Comparison of ENCODE assay signal across 14 cellular contexts in the genomic region with DNA sequence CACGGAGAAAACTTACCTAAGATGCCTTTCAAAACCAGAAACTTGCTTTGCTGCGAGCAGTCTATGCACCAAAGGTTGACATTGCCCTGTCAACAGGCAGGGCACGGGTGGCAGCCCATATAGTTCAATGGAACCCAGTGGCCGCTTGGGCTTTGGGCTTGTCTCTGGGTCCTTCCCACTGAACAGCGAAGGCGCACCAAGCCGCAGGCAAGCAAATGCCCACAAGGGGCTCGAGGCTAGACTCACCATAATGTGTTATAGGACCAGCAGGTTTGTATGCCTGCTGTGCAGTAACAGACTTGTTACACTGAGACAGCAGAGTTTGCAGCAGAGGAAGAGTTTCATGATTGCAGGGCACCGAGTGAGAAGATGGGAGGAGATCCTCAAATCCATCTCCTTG. TPM values are rescaled to one million over a fixed set of nuclear protein-coding genes. Genes with fewer than 3 reads are reported as not detected.
A peak's percentile ranks its signal among the peaks of the same experiment; 100 is the strongest.
DNase-seq lines count a peak whose midpoint lies in the region; ATAC-seq and TF ChIP-seq lines count a peak whose summit lies in the region.
"Had no signal": no experiment of that assay in that cellular context is flagged by ENCODE, and none has a peak within 500 bp of the region (broad histone marks: within the 10 kb centered on the region; RNA-seq: fewer than 3 reads in every experiment).

No MANE protein-coding gene starts in this region.

- H3K4me3 ChIP-seq in GM23338 (no peak overlapping the region), HUES48 (ENCODE audit: low read depth, low read length) (no peak overlapping the region), endodermal cell (ENCODE audit: low read length) (no peak overlapping the region), adrenal gland (no peak overlapping the region)
- H3K4me3 ChIP-seq: BLaER1 treated with 17β-estradiol and CSF1 and Interleukin-3, amounts not matched to agents 10 nM and 100 nM; SJSA1; thyroid gland had no signal

- H3K27me3 Mint-ChIP-seq in GM23338 (ENCODE audit: insufficient read depth, low read depth, poor library complexity) (peaks cover 11% of the 10 kb centered on the region), endodermal cell (ENCODE audit: insufficient read depth) (no peaks in the 10 kb centered on the region)
- H3K27me3 Mint-ChIP-seq: activated naive CD8-positive, alpha-beta T cell had no signal

- peak; percentile 65 for DNase-seq in GM23338 (ENCODE audit: low spot score)
- DNase-seq in endodermal cell: peak; percentile 76
- no peak for DNase-seq in adrenal gland
- DNase-seq: KG1, mesenchymal stem cell, NCI-H1436, thyroid gland had no signal

- H3K27ac Mint-ChIP-seq in GM23338 (no peak overlapping the region), endodermal cell (peak overlapping the region; percentile 21)
- H3K27ac Mint-ChIP-seq: activated naive CD8-positive, alpha-beta T cell had no signal

- no peak for TF ChIP-seq POLR2A in adrenal gland (IDR thresholded peaks at IDR 0.05)

- 0 out of 2 replicates have a peak, but pooled peaks cover 3% of the 10 kb centered on the region for H3F3A ChIP-seq in GM23338 (replicated peaks; ENCODE audit: low read depth)

- peaks cover 6% of the 10 kb centered on the region for H3K4me1 Mint-ChIP-seq in GM23338
- no peaks in the 10 kb centered on the region for H3K4me1 Mint-ChIP-seq in endodermal cell

- no peaks in the 10 kb centered on the region for H3K9me2 ChIP-seq in GM23338 (ENCODE audit: insufficient read depth)

- H3K4me3 Mint-ChIP-seq in GM23338 (no peak overlapping the region), endodermal cell (no peak overlapping the region)
- H3K4me3 Mint-ChIP-seq: activated naive CD8-positive, alpha-beta T cell had no signal

- no peaks in the 10 kb centered on the region for H3K4me1 ChIP-seq in GM23338 (ENCODE audit: insufficient read depth)
- H3K4me1 ChIP-seq in HUES48 (ENCODE audit: control insufficient read depth, insufficient read depth, low read length): peaks cover 4% of the 10 kb centered on the region; the same call in 1 of the 2 replicates
- no peaks in the 10 kb centered on the region for H3K4me1 ChIP-seq in endodermal cell (ENCODE audit: control insufficient read depth, insufficient read depth, low read length)
- no peaks in the 10 kb centered on the region for H3K4me1 ChIP-seq in adrenal gland (replicated peaks in 1 of 2)
- H3K4me1 ChIP-seq: SJSA1, thyroid gland had no signal

- no peak overlapping the region for H3K4me2 ChIP-seq in GM23338
- H3K4me2 ChIP-seq: BLaER1 treated with 17β-estradiol and CSF1 and Interleukin-3, amounts not matched to agents 10 nM and 100 nM had no signal

- intact Hi-C loops in adrenal gland (cut with DNase I): no loop called here

- WGBS in endodermal cell (ENCODE audit: insufficient coverage in 1 of 2, insufficient read length in 1 of 2), 2 experiments: 90 to 91% methylated on average over 8 to 9 of the region's 9 CpGs
- WGBS in adrenal gland, 4 donors: 95 to 97% (median 95%) methylated on average over 8 to 9 of the region's 9 CpGs

- peaks cover 25% of the 10 kb centered on the region for H3K36me3 Mint-ChIP-seq in GM23338 (ENCODE audit: low read depth)
- H3K36me3 Mint-ChIP-seq in endodermal cell (ENCODE audit: low read depth): peaks cover 9% of the 10 kb centered on the region
- H3K36me3 Mint-ChIP-seq: activated naive CD8-positive, alpha-beta T cell had no signal

- no peaks in the 10 kb centered on the region for H4K20me1 ChIP-seq in GM23338 (replicated peaks; ENCODE audit: insufficient read depth)

- TF ChIP-seq CTCF in GM23338 (conservative IDR thresholded peaks at IDR 0.05; ENCODE audit: low read depth in 2 of 2): peak in 1 of 2 experiments; percentile 40; a peak in 3 of 4 replicates
- peak; percentile 62 for TF ChIP-seq CTCF in endodermal cell (conservative IDR thresholded peaks at IDR 0.05)
- TF ChIP-seq CTCF in adrenal gland (IDR thresholded peaks at IDR 0.05): no peak

- H3K27me3 ChIP-seq in GM23338 (ENCODE audit: insufficient read depth): no peaks in the 10 kb centered on the region
- H3K27me3 ChIP-seq in HUES48 (ENCODE audit: control insufficient read depth, insufficient read depth, low read length): no peaks in the 10 kb centered on the region
- H3K27me3 ChIP-seq in endodermal cell (ENCODE audit: control insufficient read depth, insufficient read depth, low read length, poor library complexity, severe bottlenecking): no peaks in the 10 kb centered on the region
- H3K27me3 ChIP-seq in adrenal gland: no peaks in the 10 kb centered on the region
- H3K27me3 ChIP-seq: BLaER1 treated with 17β-estradiol and CSF1 and Interleukin-3, amounts not matched to agents 10 nM and 100 nM; SJSA1; thyroid gland had no signal

- H3K9me3 Mint-ChIP-seq in GM23338: no peaks in the 10 kb centered on the region
- H3K9me3 Mint-ChIP-seq in endodermal cell: no peaks in the 10 kb centered on the region

- peak overlapping the region; percentile 26; the same call in 1 of the 2 replicates for H3K27ac ChIP-seq in GM23338 (ENCODE audit: low read depth)
- H3K27ac ChIP-seq in HUES48 (ENCODE audit: low read depth, low read length): peak overlapping the region; percentile 12
- H3K27ac ChIP-seq in endodermal cell (ENCODE audit: low read depth, low read length): no peak overlapping the region
- no peak overlapping the region for H3K27ac ChIP-seq in adrenal gland
- H3K27ac ChIP-seq: BLaER1 treated with 17β-estradiol and CSF1 and Interleukin-3, amounts not matched to agents 10 nM and 100 nM; epithelial cell of prostate; SJSA1; thyroid gland had no signal

- H3K79me2 ChIP-seq in GM23338 (replicated peaks; ENCODE audit: insufficient read depth): no peaks in the 10 kb centered on the region

- H3K36me3 ChIP-seq in GM23338 (ENCODE audit: insufficient read depth) (no peaks in the 10 kb centered on the region), HUES48 (ENCODE audit: control insufficient read depth, insufficient read depth, low read length) (peaks cover 40% of the 10 kb centered on the region), endodermal cell (ENCODE audit: control insufficient read depth, insufficient read depth, low read length) (peaks cover 10% of the 10 kb centered on the region), adrenal gland (replicated peaks in 1 of 2) (no peaks in the 10 kb centered on the region)
- H3K36me3 ChIP-seq: thyroid gland had no signal

- no peak overlapping the region for H3K9ac ChIP-seq in HUES48 (ENCODE audit: low read depth, low read length)
- H3K9ac ChIP-seq in endodermal cell (ENCODE audit: extremely low read depth, low read length, poor library complexity, severe bottlenecking): no peak overlapping the region
- H3K9ac ChIP-seq: BLaER1 treated with 17β-estradiol and CSF1 and Interleukin-3, amounts not matched to agents 10 nM and 100 nM had no signal

- ATAC-seq in GM23338: peak; percentile 84
- ATAC-seq in GM18870 (IDR thresholded peaks at IDR 0.05; ENCODE audit: unreplicated experiment): no peak
- ATAC-seq: sciatic nerve had no signal

- H3K9me3 ChIP-seq in HUES48 (ENCODE audit: control insufficient read depth, insufficient read depth, low read length): no peaks in the 10 kb centered on the region
- H3K9me3 ChIP-seq in endodermal cell (ENCODE audit: control insufficient read depth, low read length): no peaks in the 10 kb centered on the region
- no peaks in the 10 kb centered on the region for H3K9me3 ChIP-seq in adrenal gland (replicated peaks in 1 of 3)
- H3K9me3 ChIP-seq: BLaER1 treated with 17β-estradiol and CSF1 and Interleukin-3, amounts not matched to agents 10 nM and 100 nM; SJSA1; thyroid gland had no signal

- no peak overlapping the region for H2AFZ ChIP-seq in GM23338

TF ChIP-seq in GM23338, 12 proteins besides CTCF, POLR2A, EP300 and RAD21 (continues in another document):
- TF ChIP-seq ZNF114 (CRISPR knock-in tag; IDR thresholded peaks at IDR 0.05) (no peak), JUNB (IDR thresholded peaks at IDR 0.05; ENCODE audit: unreplicated experiment) (no peak), CREB1 (CRISPR knock-in tag; IDR thresholded peaks at IDR 0.05; ENCODE audit: low read depth) (no peak), EZH2phosphoT487 (IDR thresholded peaks at IDR 0.05; ENCODE audit: unreplicated experiment) (no peak), ZNF331 (CRISPR knock-in tag; IDR thresholded peaks at IDR 0.05; ENCODE audit: low read depth) (no peak), NANOG (IDR thresholded peaks at IDR 0.05; ENCODE audit: borderline replicate concordance) (no peak)

RNA-seq across cellular contexts. Expression of a gene that starts 20.3 kb away (rescaled TPM):
- 1.4 and 3.2 TPM in 2 replicates for total RNA-seq in GM23338 (2014; rRNA removed; shearing (Covaris generic))
- polyA plus RNA-seq in GM23338 (2016; fragmentation: Nextera tagmentation; extraction: Ambion mirVana) (2.0 and 3.9 TPM in 2 replicates), adrenal gland (100 to 1,000 TPM in 1 of 3 donors, 10 to 100 TPM in 1, under 1 TPM in 1; 0.40 to 122 (median 42.3) TPM)
- total RNA-seq in endodermal cell (under 1 TPM; 0.20 to 0.66 TPM), adrenal gland (10 to 100 TPM in 7 of 8 donors, 1 to 10 TPM in 1; 7.8 to 78.1 (median 31.3) TPM)
- polyA plus RNA-seq in endodermal cell (2013, experiment 1 of 2): 21.6 TPM
- 20.6 TPM for polyA plus RNA-seq in endodermal cell (2013, experiment 2 of 2)
- total RNA-seq: SJSA1 had no signal

RNA-seq across cellular contexts. Expression of a gene that starts 24.1 kb away (rescaled TPM):
- 23.8 and 29.0 TPM in 2 replicates for total RNA-seq in GM23338 (2014; rRNA removed; shearing (Covaris generic))
- polyA plus RNA-seq in GM23338 (2016; fragmentation: Nextera tagmentation; extraction: Ambion mirVana) (30.3 and 30.4 TPM in 2 replicates), adrenal gland (1 to 10 TPM in 2 of 3 donors, under 1 TPM in 1; 0.88 to 2.2 (median 2.0) TPM)
- total RNA-seq in endodermal cell (10 to 100 TPM; 30.3 to 31.2 TPM), adrenal gland (1 to 10 TPM in 4 of 8 donors, under 1 TPM in 3, not detected in 1; 0.87 to 2.7 (median 1.0) TPM)
- 32.6 TPM for polyA plus RNA-seq in endodermal cell (2013, experiment 1 of 2)
- 26.2 TPM for polyA plus RNA-seq in endodermal cell (2013, experiment 2 of 2)
- total RNA-seq: sciatic nerve had no signal

RNA-seq across cellular contexts. Expression of a gene that starts 24.9 kb away (rescaled TPM):
- total RNA-seq in GM23338 (2014; rRNA removed; shearing (Covaris generic)): 53.5 and 54.1 TPM in 2 replicates
- polyA plus RNA-seq in GM23338 (2016; fragmentation: Nextera tagmentation; extraction: Ambion mirVana) (80.3 and 93.8 TPM in 2 replicates), adrenal gland (100 to 1,000 TPM in 1 of 3 donors, 10 to 100 TPM in 2; 42.6 to 128 (median 67.6) TPM)
- total RNA-seq in endodermal cell (10 to 100 TPM; 67.7 to 69.2 TPM), adrenal gland (10 to 100 TPM; 20.1 to 68.9 (median 43.9) TPM)
- 50.1 TPM for polyA plus RNA-seq in endodermal cell (2013, experiment 1 of 2)
- polyA plus RNA-seq in endodermal cell (2013, experiment 2 of 2): 54.0 TPM

RNA-seq across cellular contexts. Expression of a gene that starts 56.4 kb away (rescaled TPM):
- total RNA-seq in GM23338 (2014; rRNA removed; shearing (Covaris generic)): 24.5 and 40.2 TPM in 2 replicates
- 37.4 and 38.3 TPM in 2 replicates for polyA plus RNA-seq in GM23338 (2016; fragmentation: Nextera tagmentation; extraction: Ambion mirVana)
- total RNA-seq in endodermal cell: 10 to 100 TPM; 27.4 to 31.5 TPM
- 54.2 TPM for polyA plus RNA-seq in endodermal cell (2013, experiment 1 of 2)
- 51.1 TPM for polyA plus RNA-seq in endodermal cell (2013, experiment 2 of 2)
- 10 to 100 TPM; 27.5 to 72.5 (median 44.4) TPM for total RNA-seq in adrenal gland
- polyA plus RNA-seq in adrenal gland: 10 to 100 TPM; 39.6 to 49.6 (median 48.0) TPM

Comparison
In these comparisons a context has a peak if more than half of its experiments do, and no peak if none do; other contexts are left out.
1. DNase-seq: peak in GM23338 (single experiment) and endodermal cell (single experiment); none in adrenal gland (0 of 7).
2. H3K27ac ChIP-seq: peak in GM23338 (single experiment) and HUES48 (single experiment); none in endodermal cell (single experiment) and adrenal gland (0 of 5).